ENCODE assay signal across 8 cellular contexts in the genomic region with DNA sequence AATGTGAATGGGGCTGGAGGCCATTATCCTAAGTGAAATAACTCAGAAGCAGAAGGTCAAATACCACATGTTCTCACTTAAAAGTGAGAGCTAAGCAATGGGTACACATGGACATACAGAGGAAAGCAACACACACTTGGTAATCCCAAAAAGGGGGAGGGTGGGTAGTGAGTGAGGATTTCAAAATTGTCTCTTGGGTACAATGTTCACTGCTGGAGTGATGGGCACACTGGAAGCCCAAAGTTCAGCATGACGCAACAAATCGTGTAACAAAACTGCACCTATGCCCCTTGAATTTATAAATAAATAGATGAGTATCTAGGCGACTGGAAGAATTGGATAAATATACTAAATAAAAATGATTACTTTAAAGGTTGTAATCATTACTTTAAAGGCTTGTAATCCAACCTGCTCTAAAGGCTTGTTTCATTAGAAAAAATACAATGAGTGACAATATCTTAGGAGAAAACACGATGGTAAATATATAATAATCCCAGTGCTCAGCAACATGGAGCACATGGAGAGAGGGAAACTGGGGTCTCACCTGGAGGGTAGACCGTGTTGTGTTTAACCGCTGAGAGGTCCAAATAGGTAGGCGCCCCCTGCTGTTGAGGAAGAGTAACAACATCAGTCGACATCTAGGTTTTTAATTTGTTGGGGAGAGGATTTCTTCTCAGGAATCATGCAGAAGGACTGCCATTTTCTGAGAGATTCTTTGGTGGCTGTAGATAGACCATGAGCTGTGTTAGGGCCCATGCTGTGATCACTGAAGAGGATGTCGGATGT.
DNase-seq lines count a peak whose midpoint lies in the region; ATAC-seq and TF ChIP-seq lines count a peak whose summit lies in the region.
"Had no signal": no experiment of that assay in that cellular context is flagged by ENCODE, and none has a peak within 500 bp of the region (broad histone marks: within the 10 kb centered on the region; RNA-seq: fewer than 3 reads in every experiment).

No MANE protein-coding gene starts in this region.

- peaks cover 22% of the 10 kb centered on the region for H3K9me3 Mint-ChIP-seq in stimulated activated effector memory CD8-positive, alpha-beta T cell treated with anti-CD3 and anti-CD28 coated beads, Interleukin-12 subunit alpha, Interleukin-12 subunit beta, amount 100 ng/mL, for 72 hours

- no peaks in the 10 kb centered on the region for H3K36me3 ChIP-seq in liver (ENCODE audit: control insufficient read depth in 4 of 4, insufficient read depth in 3 of 4, low read depth in 1 of 4, low read length in 3 of 4)

- no peak overlapping the region for H3K4me3 Mint-ChIP-seq in stimulated activated effector memory CD8-positive, alpha-beta T cell treated with anti-CD3 and anti-CD28 coated beads, Interleukin-12 subunit alpha, Interleukin-12 subunit beta, amount 100 ng/mL, for 72 hours

- WGBS in liver: 40% methylated on average over 9 of the region's 9 CpGs

- no peaks in the 10 kb centered on the region for H3K4me1 Mint-ChIP-seq in stimulated activated effector memory CD8-positive, alpha-beta T cell treated with anti-CD3 and anti-CD28 coated beads, Interleukin-12 subunit alpha, Interleukin-12 subunit beta, amount 100 ng/mL, for 72 hours

- H3K9me3 ChIP-seq in liver (ENCODE audit: control insufficient read depth in 4 of 4, low read length in 3 of 4): no peaks in the 10 kb centered on the region

- H3K9ac ChIP-seq in liver (ENCODE audit: low read depth in 1 of 2, low read length in 2 of 2): no peak overlapping the region

- peak; percentile 46 for ATAC-seq in HG02885 (IDR thresholded peaks at IDR 0.05; ENCODE audit: poor library complexity, unreplicated experiment)
- ATAC-seq in sciatic nerve: no peak
- no peak for ATAC-seq in stimulated activated effector memory CD8-positive, alpha-beta T cell treated with anti-CD3 and anti-CD28 coated beads, Interleukin-12 subunit alpha, Interleukin-12 subunit beta, amount 100 ng/mL, for 72 hours
- no peak for ATAC-seq in GM19351 (IDR thresholded peaks at IDR 0.05; ENCODE audit: unreplicated experiment)

- TF ChIP-seq CTCF in GM10266 (IDR thresholded peaks at IDR 0.05; ENCODE audit: control insufficient read depth, insufficient read depth, low read depth, missing control alignments): peak; percentile 36
- TF ChIP-seq CTCF in astrocyte of the cerebellum (IDR thresholded peaks at IDR 0.05; ENCODE audit: low read depth, low read length, missing control alignments): peak; percentile 29
- no peak for TF ChIP-seq CTCF in liver (IDR thresholded peaks at IDR 0.05; ENCODE audit: low read depth, low read length, missing input control)

- H3K27ac Mint-ChIP-seq in stimulated activated effector memory CD8-positive, alpha-beta T cell treated with anti-CD3 and anti-CD28 coated beads, Interleukin-12 subunit alpha, Interleukin-12 subunit beta, amount 100 ng/mL, for 72 hours: no peak overlapping the region

- TF ChIP-seq RAD21 in liver (IDR thresholded peaks at IDR 0.05): no peak

- intact Hi-C loops in sciatic nerve (cut with DNase I): no loop called here

- H3K27ac ChIP-seq in liver (ENCODE audit: low read depth in 1 of 2, low read length in 2 of 2): no peak overlapping the region

- no peaks in the 10 kb centered on the region for H3K27me3 ChIP-seq in liver (ENCODE audit: control insufficient read depth in 4 of 4, insufficient read depth in 4 of 4, low read length in 3 of 4)

- H3K36me3 Mint-ChIP-seq in stimulated activated effector memory CD8-positive, alpha-beta T cell treated with anti-CD3 and anti-CD28 coated beads, Interleukin-12 subunit alpha, Interleukin-12 subunit beta, amount 100 ng/mL, for 72 hours: no peaks in the 10 kb centered on the region

- H3K4me3 ChIP-seq in astrocyte of the cerebellum (ENCODE audit: low read depth, low read length): no peak overlapping the region
- no peak overlapping the region for H3K4me3 ChIP-seq in liver (ENCODE audit: low read depth in 1 of 3, low read length in 3 of 3)

- peaks cover 0 to 3% (median 0%) of the 10 kb centered on the region in 4 donors for H3K4me1 ChIP-seq in liver (ENCODE audit: control insufficient read depth in 4 of 4, insufficient read depth in 4 of 4, low read length in 3 of 4)

- DNase-seq in GM10266 (ENCODE audit: extremely low spot score): no peak
- DNase-seq in astrocyte of the cerebellum (ENCODE audit: low read depth): no peak
- no peak for DNase-seq in sciatic nerve (ENCODE audit: low spot score)
- no peak for DNase-seq in stimulated activated effector memory CD8-positive, alpha-beta T cell treated with anti-CD3 and anti-CD28 coated beads, Interleukin-12 subunit alpha, Interleukin-12 subunit beta, amount 100 ng/mL, for 72 hours (ENCODE audit: low spot score in 2 of 2)
- DNase-seq: caudate nucleus had no signal

- in situ Hi-C loops in astrocyte of the cerebellum (cut with HindIII; ENCODE audit: low sequenced_read_pairs): no loop called here

TF ChIP-seq in liver, 16 proteins besides CTCF, POLR2A, EP300 and RAD21:
- TF ChIP-seq HNF4A (conservative IDR thresholded peaks at IDR 0.05): peak; percentile 91 to 94
- TF ChIP-seq HNF4G (IDR thresholded peaks at IDR 0.05): peak; percentile 67
- TF ChIP-seq TAF1 (conservative IDR thresholded peaks at IDR 0.05): no peak
- TF ChIP-seq, protein P1, sequence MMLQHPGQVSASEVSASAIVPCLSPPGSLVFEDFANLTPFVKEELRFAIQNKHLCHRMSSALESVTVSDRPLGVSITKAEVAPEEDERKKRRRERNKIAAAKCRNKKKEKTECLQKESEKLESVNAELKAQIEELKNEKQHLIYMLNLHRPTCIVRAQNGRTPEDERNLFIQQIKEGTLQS (IDR thresholded peaks at IDR 0.05): no peak
- TF ChIP-seq, protein P2, sequence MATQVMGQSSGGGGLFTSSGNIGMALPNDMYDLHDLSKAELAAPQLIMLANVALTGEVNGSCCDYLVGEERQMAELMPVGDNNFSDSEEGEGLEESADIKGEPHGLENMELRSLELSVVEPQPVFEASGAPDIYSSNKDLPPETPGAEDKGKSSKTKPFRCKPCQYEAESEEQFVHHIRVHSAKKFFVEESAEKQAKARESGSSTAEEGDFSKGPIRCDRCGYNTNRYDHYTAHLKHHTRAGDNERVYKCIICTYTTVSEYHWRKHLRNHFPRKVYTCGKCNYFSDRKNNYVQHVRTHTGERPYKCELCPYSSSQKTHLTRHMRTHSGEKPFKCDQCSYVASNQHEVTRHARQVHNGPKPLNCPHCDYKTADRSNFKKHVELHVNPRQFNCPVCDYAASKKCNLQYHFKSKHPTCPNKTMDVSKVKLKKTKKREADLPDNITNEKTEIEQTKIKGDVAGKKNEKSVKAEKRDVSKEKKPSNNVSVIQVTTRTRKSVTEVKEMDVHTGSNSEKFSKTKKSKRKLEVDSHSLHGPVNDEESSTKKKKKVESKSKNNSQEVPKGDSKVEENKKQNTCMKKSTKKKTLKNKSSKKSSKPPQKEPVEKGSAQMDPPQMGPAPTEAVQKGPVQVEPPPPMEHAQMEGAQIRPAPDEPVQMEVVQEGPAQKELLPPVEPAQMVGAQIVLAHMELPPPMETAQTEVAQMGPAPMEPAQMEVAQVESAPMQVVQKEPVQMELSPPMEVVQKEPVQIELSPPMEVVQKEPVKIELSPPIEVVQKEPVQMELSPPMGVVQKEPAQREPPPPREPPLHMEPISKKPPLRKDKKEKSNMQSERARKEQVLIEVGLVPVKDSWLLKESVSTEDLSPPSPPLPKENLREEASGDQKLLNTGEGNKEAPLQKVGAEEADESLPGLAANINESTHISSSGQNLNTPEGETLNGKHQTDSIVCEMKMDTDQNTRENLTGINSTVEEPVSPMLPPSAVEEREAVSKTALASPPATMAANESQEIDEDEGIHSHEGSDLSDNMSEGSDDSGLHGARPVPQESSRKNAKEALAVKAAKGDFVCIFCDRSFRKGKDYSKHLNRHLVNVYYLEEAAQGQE (IDR thresholded peaks at IDR 0.05): peak; percentile 22
- TF ChIP-seq SP1 (IDR thresholded peaks at IDR 0.05): peak; percentile 30
- TF ChIP-seq RXRA (IDR thresholded peaks at IDR 0.05): peak in 1 of 2 donors; percentile 47
- no peak for TF ChIP-seq NR2F2 (IDR thresholded peaks at IDR 0.05)
- TF ChIP-seq FOXA2 (IDR thresholded peaks at IDR 0.05): peak; percentile 11
- TF ChIP-seq, protein P3, sequence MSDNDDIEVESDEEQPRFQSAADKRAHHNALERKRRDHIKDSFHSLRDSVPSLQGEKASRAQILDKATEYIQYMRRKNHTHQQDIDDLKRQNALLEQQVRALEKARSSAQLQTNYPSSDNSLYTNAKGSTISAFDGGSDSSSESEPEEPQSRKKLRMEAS (IDR thresholded peaks at IDR 0.05): peak; percentile 24
- TF ChIP-seq, protein P4, sequence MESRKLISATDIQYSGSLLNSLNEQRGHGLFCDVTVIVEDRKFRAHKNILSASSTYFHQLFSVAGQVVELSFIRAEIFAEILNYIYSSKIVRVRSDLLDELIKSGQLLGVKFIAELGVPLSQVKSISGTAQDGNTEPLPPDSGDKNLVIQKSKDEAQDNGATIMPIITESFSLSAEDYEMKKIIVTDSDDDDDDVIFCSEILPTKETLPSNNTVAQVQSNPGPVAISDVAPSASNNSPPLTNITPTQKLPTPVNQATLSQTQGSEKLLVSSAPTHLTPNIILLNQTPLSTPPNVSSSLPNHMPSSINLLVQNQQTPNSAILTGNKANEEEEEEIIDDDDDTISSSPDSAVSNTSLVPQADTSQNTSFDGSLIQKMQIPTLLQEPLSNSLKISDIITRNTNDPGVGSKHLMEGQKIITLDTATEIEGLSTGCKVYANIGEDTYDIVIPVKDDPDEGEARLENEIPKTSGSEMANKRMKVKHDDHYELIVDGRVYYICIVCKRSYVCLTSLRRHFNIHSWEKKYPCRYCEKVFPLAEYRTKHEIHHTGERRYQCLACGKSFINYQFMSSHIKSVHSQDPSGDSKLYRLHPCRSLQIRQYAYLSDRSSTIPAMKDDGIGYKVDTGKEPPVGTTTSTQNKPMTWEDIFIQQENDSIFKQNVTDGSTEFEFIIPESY (IDR thresholded peaks at IDR 0.05): no peak
- no peak for TF ChIP-seq GABPA (IDR thresholded peaks at IDR 0.05 in 1 of 2, conservative IDR thresholded peaks at IDR 0.05 in 1 of 2)
- TF ChIP-seq JUND (IDR thresholded peaks at IDR 0.05): peak in 1 of 2 donors; percentile 37
- no peak for TF ChIP-seq EGR1 (IDR thresholded peaks at IDR 0.05; ENCODE audit: low read depth in 2 of 2)
